39 cellular contexts compared by ENCODE assay signal in genomic region chr6:116730513-116730912, GRCh38. TPM values are rescaled to one million over a fixed set of nuclear protein-coding genes. Genes with fewer than 3 reads are reported as not detected.
"Had no signal": no experiment of that assay in that cellular context is flagged by ENCODE, and none has a peak within 500 bp of the region (broad histone marks: within the 10 kb centered on the region; RNA-seq: fewer than 3 reads in every experiment).

No MANE protein-coding gene starts in this region.

- H3K27me3 ChIP-seq: MG63 had no signal

- H3K4me3 ChIP-seq: MG63 had no signal

- DNase-seq: Karpas-422, Kasumi-1, MG63, MM.1S, MV-4-11, NCI-H1048, NCI-H1092, NCI-H1092 treated with DMSO at 0.1 percent for 48 hours, NCI-H1105, NCI-H1105 treated with DMSO at 0.1 percent for 48 hours, NCI-H1417, NCI-H1417 treated with DMSO at 0.1 percent for 48 hours, NCI-H1436, NCI-H1436 treated with DMSO at 0.1 percent for 48 hours, NCI-H146, NCI-H1694, NCI-H1694 treated with DMSO at 0.1 percent for 48 hours, NCI-H187, NCI-H187 treated with DMSO at 0.1 percent for 48 hours, NCI-H1930, NCI-H2029, NCI-H2029 treated with DMSO at 0.1 percent for 48 hours, NCI-H2081, NCI-H2081 treated with DMSO at 0.1 percent for 48 hours, NCI-H2107, NCI-H2171, NCI-H2171 treated with DMSO at 0.1 percent for 48 hours, NCI-H2227 treated with DMSO at 0.1 percent for 48 hours, NCI-H226, NCI-H345, NCI-H446, NCI-H446 treated with DMSO at 0.1 percent for 48 hours, NCI-H510A, NCI-H510A treated with DMSO at 0.1 percent for 48 hours, NCI-H524, NCI-H524 treated with DMSO at 0.1 percent for 48 hours had no signal

- H3K9me3 ChIP-seq: MG63 had no signal

RNA-seq across cellular contexts. Expression of gene FAM162B, which starts 35.0 kb away (rescaled TPM):
- total RNA-seq: LHCN-M2, M059J, MCF 10A had no signal
